Comparison of ENCODE assay signal across 21 cellular contexts in genomic region chr3:11384074-11384473, GRCh38.
"Had no signal": no experiment of that assay in that cellular context is flagged by ENCODE, and none has a peak within 500 bp of the region (broad histone marks: within the 10 kb centered on the region; RNA-seq: fewer than 3 reads in every experiment).

No MANE protein-coding gene starts in this region.

- ATAC-seq: activated CD4-positive, CD25-positive, alpha-beta regulatory T cell treated with anti-CD3 and anti-CD28 coated beads, Interleukin-2, amount 50 U/mL, for 24 hours; activated CD8-positive, alpha-beta T cell treated with anti-CD3 and anti-CD28 coated beads, Interleukin-2, amount 10 ng/mL, durations not matched to agents 7 days and 5 days; esophagus mucosa; mucosa of descending colon; pancreas; stimulated activated effector memory CD8-positive, alpha-beta T cell treated with anti-CD3 and anti-CD28 coated beads, Interleukin-12 subunit alpha, Interleukin-12 subunit beta, amount 100 ng/mL, for 72 hours had no signal

- H3K9me3 ChIP-seq: mucosa of descending colon, pancreas, sigmoid colon, stomach had no signal

- H3K36me3 ChIP-seq: brain microvascular endothelial cell, pancreas, sigmoid colon had no signal

- DNase-seq: activated CD4-positive, alpha-beta T cell treated with anti-CD3 and anti-CD28 coated beads, Interleukin-2, amount 10 ng/mL, durations not matched to agents 7 days and 5 days; activated CD8-positive, alpha-beta T cell treated with anti-CD3 and anti-CD28 coated beads, Interleukin-2, amount 10 ng/mL, durations not matched to agents 7 days and 5 days; activated naive CD4-positive, alpha-beta T cell treated with Interleukin-2 at 50 U/mL for 16 hours; activated naive CD8-positive, alpha-beta T cell treated with anti-CD3 and anti-CD28 coated beads, Interleukin-2, amount 10 ng/mL, durations not matched to agents 7 days and 5 days; activated T-cell treated with anti-CD3 and anti-CD28 coated beads, Interleukin-2, amount 50 U/mL, for 24 hours; anterior cingulate cortex; brain microvascular endothelial cell; cerebellar nuclear complex; effector CD4-positive, alpha-beta T cell; immature natural killer cell; mesenchymal stem cell; mucosa of descending colon; naive B cell; pancreas; sigmoid colon; stimulated activated CD4-positive, alpha-beta T cell treated with anti-CD3 and anti-CD28 coated beads, Interleukin-4, amount 100 ng/mL, for 24 hours; stomach; trophoblast cell had no signal

- H3K4me3 ChIP-seq: mucosa of descending colon, pancreas, sigmoid colon, stomach had no signal

- H3K27ac ChIP-seq: brain microvascular endothelial cell, pancreas, sigmoid colon, stomach had no signal

- H3K27me3 ChIP-seq: brain microvascular endothelial cell, pancreas, sigmoid colon, stomach had no signal
